Comparison of ENCODE assay signal across 19 cellular contexts in the genomic region with DNA sequence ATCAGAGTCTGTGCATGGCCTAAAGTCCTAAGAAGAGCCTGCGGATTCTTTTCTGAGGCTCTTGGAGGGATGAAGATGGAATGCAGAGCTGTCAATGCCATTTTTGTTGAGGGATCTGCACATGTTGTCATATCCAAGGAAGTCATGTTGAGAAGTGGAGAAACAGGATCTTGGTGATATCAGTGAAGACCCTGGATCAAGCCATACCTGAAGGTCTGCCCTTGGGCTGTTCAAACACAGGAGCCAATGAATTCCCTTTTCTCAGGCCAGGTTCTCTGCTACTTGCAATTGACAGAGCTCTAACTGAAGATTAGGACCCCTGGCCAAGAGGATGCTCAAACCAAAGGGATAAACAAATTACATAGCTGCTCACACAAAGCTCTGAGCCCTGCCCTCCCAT.
"Had no signal": no experiment of that assay in that cellular context is flagged by ENCODE, and none has a peak within 500 bp of the region (broad histone marks: within the 10 kb centered on the region; RNA-seq: fewer than 3 reads in every experiment).

No MANE protein-coding gene starts in this region.

- H3K4me1 ChIP-seq: upper lobe of right lung had no signal

- ATAC-seq: heart left ventricle; left colon; right cardiac atrium; stimulated activated naive B cell treated with anti-CD40 and anti-IgM and Interleukin-4, amounts not matched to agents 10 μg/mL and 1 μg/mL and 100 μg/mL, for 72 hours; upper lobe of right lung had no signal

- H3K27ac ChIP-seq: heart left ventricle, parathyroid adenoma, thyroid gland, upper lobe of right lung had no signal

- H3K9me3 Mint-ChIP-seq: activated T-cell treated with anti-CD3 and anti-CD28 coated beads, Interleukin-2, amount 50 U/mL, for 4 hours had no signal

- H3K4me3 ChIP-seq: heart left ventricle, thyroid gland, upper lobe of right lung had no signal

- H3K27me3 Mint-ChIP-seq: activated CD4-positive, alpha-beta memory T cell treated with anti-CD3 and anti-CD28 coated beads, Interleukin-2, amount 10 ng/mL, durations not matched to agents 7 days and 5 days; activated naive CD4-positive, alpha-beta T cell treated with anti-CD3 and anti-CD28 coated beads, Interleukin-2, amount 50 U/mL, for 24 hours had no signal

- H3K27me3 ChIP-seq: heart left ventricle, thyroid gland, upper lobe of right lung had no signal

- H3K4me3 Mint-ChIP-seq: activated CD4-positive, alpha-beta memory T cell treated with anti-CD3 and anti-CD28 coated beads, Interleukin-2, amount 10 ng/mL, durations not matched to agents 7 days and 5 days; activated naive CD4-positive, alpha-beta T cell treated with anti-CD3 and anti-CD28 coated beads, Interleukin-2, amount 50 U/mL, for 24 hours; activated T-cell treated with anti-CD3 and anti-CD28 coated beads, Interleukin-2, amount 50 U/mL, for 4 hours; endodermal cell; nephron progenitor cell; stimulated activated naive B cell treated with anti-CD40 and anti-IgM and Interleukin-4, amounts not matched to agents 10 μg/mL and 1 μg/mL and 100 μg/mL, for 72 hours had no signal

- H3K9me3 ChIP-seq: SK-N-SH, thyroid gland, upper lobe of right lung had no signal

- H3K9ac ChIP-seq: parathyroid adenoma, SK-N-SH had no signal

- DNase-seq: activated CD4-positive, alpha-beta memory T cell treated with anti-CD3 and anti-CD28 coated beads, Interleukin-2, amount 10 ng/mL, durations not matched to agents 7 days and 5 days; activated gamma-delta T cell; activated T-cell treated with anti-CD3 and anti-CD28 coated beads, Interleukin-2, amount 50 U/mL, for 4 hours; amygdala; cortex of kidney; endodermal cell; heart left ventricle; islet precursor cell; left colon; mesenchymal stem cell; nephron progenitor cell; right cardiac atrium; SIG-M5; SK-N-SH; stimulated activated naive B cell treated with anti-CD40 and anti-IgM and Interleukin-4, amounts not matched to agents 10 μg/mL and 1 μg/mL and 100 μg/mL, for 72 hours; thyroid gland; upper lobe of right lung had no signal

- H3K36me3 ChIP-seq: thyroid gland, upper lobe of right lung had no signal

- H3K27ac Mint-ChIP-seq: endodermal cell, nephron progenitor cell had no signal
